Comparison of ENCODE assay signal across 8 cellular contexts in genomic region chr17:79933863-79934652, GRCh38.
A peak's percentile ranks its signal among the peaks of the same experiment; 100 is the strongest.
DNase-seq lines count a peak whose midpoint lies in the region; ATAC-seq and TF ChIP-seq lines count a peak whose summit lies in the region.

No MANE protein-coding gene starts in this region.

- intact Hi-C loops in activated naive CD4-positive, alpha-beta T cell treated with anti-CD3 and anti-CD28 coated beads for 36 hours (cut with micrococcal nuclease) = loop anchor here (5.0 kb wide), 1 partner anchor 92 kb away; no protein-coding TSS in a partner anchor
- intact Hi-C loops in left cardiac atrium (cut with DNase I) = no loop called here

- no peaks in the 10 kb centered on the region for H3K36me3 ChIP-seq in RWPE2 (ENCODE audit: low read depth)

- H3K9me3 Mint-ChIP-seq in activated naive CD4-positive, alpha-beta T cell treated with anti-CD3 and anti-CD28 coated beads for 36 hours = no peaks in the 10 kb centered on the region

- H3K9me3 ChIP-seq in RWPE2 (ENCODE audit: severe bottlenecking) = no peaks in the 10 kb centered on the region

- H3K36me3 Mint-ChIP-seq in activated naive CD4-positive, alpha-beta T cell treated with anti-CD3 and anti-CD28 coated beads for 36 hours (ENCODE audit: low read depth) = no peaks in the 10 kb centered on the region

- peaks cover 15% of the 10 kb centered on the region for H3K27me3 Mint-ChIP-seq in activated naive CD4-positive, alpha-beta T cell treated with anti-CD3 and anti-CD28 coated beads for 36 hours (ENCODE audit: low read depth)

- H3K4me3 Mint-ChIP-seq in activated naive CD4-positive, alpha-beta T cell treated with anti-CD3 and anti-CD28 coated beads for 36 hours = no peak overlapping the region

- H3K27ac ChIP-seq in RWPE2 (ENCODE audit: poor library complexity, severe bottlenecking) = no peak overlapping the region

- no peak for TF ChIP-seq CTCF in RWPE2 (IDR thresholded peaks at IDR 0.05; ENCODE audit: poor library complexity, severe bottlenecking)

- peaks cover 46% of the 10 kb centered on the region for H3K4me1 Mint-ChIP-seq in activated naive CD4-positive, alpha-beta T cell treated with anti-CD3 and anti-CD28 coated beads for 36 hours (ENCODE audit: low read depth)

- H3K4me1 ChIP-seq in RWPE2 (ENCODE audit: insufficient read depth, poor library complexity, severe bottlenecking) = peaks cover 5% of the 10 kb centered on the region

- DNase-seq in activated naive CD4-positive, alpha-beta T cell treated with anti-CD3 and anti-CD28 coated beads for 36 hours = peak; percentile 46
- no peak for DNase-seq in activated naive CD4-positive, alpha-beta T cell treated with Interleukin-2 at 50 U/mL for 16 hours
- DNase-seq in RWPE2 (ENCODE audit: low spot score) (no peak), left cardiac atrium (no peak), superior temporal gyrus (ENCODE audit: extremely low spot score) (peak; percentile 74), activated gamma-delta T cell treated with Interleukin-2 at 50 U/mL for 16 hours (no peak)

- ATAC-seq in RWPE2 (ENCODE audit: low read depth) = peak; percentile 47
- peak; percentile 17 to 28 for ATAC-seq in left cardiac atrium
- no peak for ATAC-seq in GM19035 (IDR thresholded peaks at IDR 0.05; ENCODE audit: unreplicated experiment)
- no peak for ATAC-seq in HG03342 (IDR thresholded peaks at IDR 0.05; ENCODE audit: unreplicated experiment)

- H3K27me3 ChIP-seq in RWPE2 (ENCODE audit: insufficient read depth, poor library complexity, severe bottlenecking) = peaks cover 32% of the 10 kb centered on the region

- H3K4me3 ChIP-seq in RWPE2 (ENCODE audit: severe bottlenecking) = no peak overlapping the region

- CTCF ChIA-PET in activated naive CD4-positive, alpha-beta T cell treated with anti-CD3 and anti-CD28 coated beads for 36 hours (lab: Charles Lee) = no interaction called here

- H3K27ac Mint-ChIP-seq in activated naive CD4-positive, alpha-beta T cell treated with anti-CD3 and anti-CD28 coated beads for 36 hours = no peak overlapping the region

Comparison
In these comparisons a context has a peak if more than half of its experiments do, and no peak if none do; other contexts are left out.
1. DNase-seq: peak in activated naive CD4-positive, alpha-beta T cell treated with anti-CD3 and anti-CD28 coated beads for 36 hours (single experiment) and superior temporal gyrus (single experiment); none in activated naive CD4-positive, alpha-beta T cell treated with Interleukin-2 at 50 U/mL for 16 hours (single experiment), RWPE2 (single experiment), left cardiac atrium (single experiment) and activated gamma-delta T cell treated with Interleukin-2 at 50 U/mL for 16 hours (single experiment).
2. ATAC-seq: peak in RWPE2 (single experiment) and left cardiac atrium (2 of 2); none in GM19035 (single experiment) and HG03342 (single experiment).